Comparison of ENCODE assay signal across 30 cellular contexts in genomic region chr4:130760246-130760645, GRCh38.
"Had no signal": no experiment of that assay in that cellular context is flagged by ENCODE, and none has a peak within 500 bp of the region (broad histone marks: within the 10 kb centered on the region; RNA-seq: fewer than 3 reads in every experiment).

No MANE protein-coding gene starts in this region.

- H2AFZ ChIP-seq: neural progenitor cell had no signal

- H3K4me3 Mint-ChIP-seq: dendritic cell treated with granulocyte-macrophage colony-stimulating factor and Interleukin-4, amounts not matched to agents 40 ng/mL and 50 ng/mL, for 4 days; endodermal cell; immature natural killer cell; mesothelial cell of epicardium; naive B cell; nephron; neural progenitor cell; stimulated activated effector memory CD8-positive, alpha-beta T cell treated with anti-CD3 and anti-CD28 coated beads, Interleukin-12 subunit alpha, Interleukin-12 subunit beta, amount 100 ng/mL, for 72 hours had no signal

- H3K27me3 ChIP-seq: neural progenitor cell, right atrium auricular region, stomach, thyroid gland, vagina had no signal

- H3K27ac ChIP-seq: epithelial cell of prostate, neural progenitor cell, prostate gland, right atrium auricular region, stomach, thyroid gland, vagina had no signal

- H3K9ac ChIP-seq: neural progenitor cell had no signal

- H3K9me3 Mint-ChIP-seq: dendritic cell treated with granulocyte-macrophage colony-stimulating factor and Interleukin-4, amounts not matched to agents 40 ng/mL and 50 ng/mL, for 4 days; mesothelial cell of epicardium; nephron; neural progenitor cell had no signal

- H3K36me3 ChIP-seq: neural progenitor cell, prostate gland, right atrium auricular region, stomach, thyroid gland, vagina had no signal

- H3K4me1 ChIP-seq: neural progenitor cell, prostate gland, right atrium auricular region, stomach, thyroid gland, vagina had no signal

- H3K36me3 Mint-ChIP-seq: immature natural killer cell; mesothelial cell of epicardium; naive B cell; neural progenitor cell; stimulated activated effector memory CD8-positive, alpha-beta T cell treated with anti-CD3 and anti-CD28 coated beads, Interleukin-12 subunit alpha, Interleukin-12 subunit beta, amount 100 ng/mL, for 72 hours had no signal

- H3K9me3 ChIP-seq: mucosa of descending colon, prostate gland, right atrium auricular region, stomach, thyroid gland, vagina had no signal

- H3K4me2 ChIP-seq: neural progenitor cell, smooth muscle cell had no signal

- H3K27ac Mint-ChIP-seq: dendritic cell treated with granulocyte-macrophage colony-stimulating factor and Interleukin-4, amounts not matched to agents 40 ng/mL and 50 ng/mL, for 4 days; endodermal cell; immature natural killer cell; mesothelial cell of epicardium; naive B cell; neural progenitor cell; stimulated activated effector memory CD8-positive, alpha-beta T cell treated with anti-CD3 and anti-CD28 coated beads, Interleukin-12 subunit alpha, Interleukin-12 subunit beta, amount 100 ng/mL, for 72 hours had no signal

- H3K27me3 Mint-ChIP-seq: dendritic cell treated with granulocyte-macrophage colony-stimulating factor and Interleukin-4, amounts not matched to agents 40 ng/mL and 50 ng/mL, for 4 days; naive B cell had no signal

- ATAC-seq: esophagus mucosa; left ventricle myocardium superior; mucosa of descending colon; sciatic nerve; stimulated activated effector memory CD8-positive, alpha-beta T cell treated with anti-CD3 and anti-CD28 coated beads, Interleukin-12 subunit alpha, Interleukin-12 subunit beta, amount 100 ng/mL, for 72 hours had no signal

- H3K4me1 Mint-ChIP-seq: immature natural killer cell; naive B cell; nephron; neural progenitor cell; stimulated activated effector memory CD8-positive, alpha-beta T cell treated with anti-CD3 and anti-CD28 coated beads, Interleukin-12 subunit alpha, Interleukin-12 subunit beta, amount 100 ng/mL, for 72 hours had no signal

- DNase-seq: effector CD8-positive, alpha-beta T cell; endodermal cell; hypothalamus; immature natural killer cell; islet precursor cell; kidney glomerular epithelial cell; left ventricle myocardium superior; mesenchymal stem cell; mucosa of descending colon; naive B cell; stimulated activated CD4-positive, alpha-beta T cell treated with anti-CD3 and anti-CD28 coated beads, Interleukin-12 subunit alpha, Interleukin-12 subunit beta, amount 100 ng/mL, for 4 hours; stimulated activated CD4-positive, alpha-beta T cell treated with anti-CD3 and anti-CD28 coated beads, Interleukin-2, amount 100 ng/mL, for 24 hours; stimulated activated CD4-positive, alpha-beta T cell treated with anti-CD3 and anti-CD28 coated beads, Interleukin-4, amount 100 ng/mL, for 24 hours; stimulated activated naive CD4-positive, alpha-beta T cell treated with Interleukin-2 at 50 U/mL for 16 hours; stomach; thyroid gland; trophoblast cell had no signal

- H3K4me3 ChIP-seq: lung, mucosa of descending colon, neural progenitor cell, prostate gland, right atrium auricular region, smooth muscle cell, stomach, thyroid gland, vagina had no signal
